In the genomic region with DNA sequence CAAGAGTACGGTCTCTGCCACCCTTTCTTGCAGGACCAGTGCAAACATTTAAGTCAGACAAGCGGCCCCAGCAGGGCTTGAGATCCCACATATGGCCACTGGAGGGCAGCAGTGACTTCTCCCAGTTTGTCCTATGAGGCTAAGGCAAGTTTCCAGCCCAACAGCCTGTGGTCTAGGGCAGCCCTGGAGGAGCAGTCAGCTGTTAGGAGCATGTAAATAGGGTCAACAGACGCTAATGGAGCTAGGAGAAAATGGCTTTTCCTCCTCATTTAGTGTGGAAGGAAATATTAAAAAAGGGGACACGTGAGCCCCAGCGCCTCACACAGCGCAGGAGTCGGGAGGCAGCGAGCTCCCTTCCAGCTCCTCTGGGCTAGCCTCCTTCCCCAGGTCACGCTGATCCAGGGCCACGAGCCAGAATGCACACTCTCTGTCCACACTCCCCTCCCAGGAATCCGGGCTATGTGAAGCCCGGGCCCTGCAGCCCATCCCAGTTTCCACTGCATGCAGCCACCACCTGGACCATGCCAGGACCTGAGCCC, we compare ENCODE assay signal across 8 cellular contexts.
DNase-seq lines count a peak whose midpoint lies in the region; ATAC-seq, FAIRE-seq and TF ChIP-seq lines count a peak whose summit lies in the region.

No MANE protein-coding gene starts in this region.

- H3K4me1 ChIP-seq in iPS DF 6.9 (ENCODE audit: control insufficient read depth, insufficient read depth, low read length) (peaks cover 5% of the 10 kb centered on the region), skeletal muscle tissue (ENCODE audit: control insufficient read depth in 3 of 3, insufficient read depth in 3 of 3, low read length in 3 of 3) (peaks cover 37 to 45% (median 44%) of the 10 kb centered on the region in 3 donors)

- peak overlapping the region; percentile 60 to 79 (median 76) for H3K9ac ChIP-seq in skeletal muscle tissue (ENCODE audit: low read depth in 1 of 3, low read length in 3 of 3)

- no CpG with 5 or more reads among the region's 12 CpGs for WGBS in iPS DF 6.9 (ENCODE audit: insufficient coverage, insufficient read length)

- H3K27me3 ChIP-seq in iPS DF 6.9 (ENCODE audit: control insufficient read depth, insufficient read depth, low read length) (no peaks in the 10 kb centered on the region), skeletal muscle tissue (ENCODE audit: control insufficient read depth in 3 of 3, insufficient read depth in 3 of 3, low read length in 3 of 3) (no peaks in the 10 kb centered on the region)

- H3K9me3 Mint-ChIP-seq in brain: peaks cover 0 to 2% (median 0%) of the 10 kb centered on the region in 5 experiments

- H3K36me3 ChIP-seq in iPS DF 6.9 (ENCODE audit: control insufficient read depth, insufficient read depth, low read length) (no peaks in the 10 kb centered on the region), skeletal muscle tissue (ENCODE audit: control insufficient read depth in 3 of 3, insufficient read depth in 3 of 3, low read length in 3 of 3) (no peaks in the 10 kb centered on the region)

- peak; percentile 84 to 89 for TF ChIP-seq CTCF in brain (conservative IDR thresholded peaks at IDR 0.05)

- DNase-seq in ELF-1 (ENCODE audit: low read depth, low spot score): peak; percentile 98
- DNase-seq in NCI-H2081 (lab: John Stamatoyannopoulos, UW): peak; percentile 87 to 88
- peak; percentile 84 for DNase-seq in iPS DF 6.9 (ENCODE audit: low read depth, low spot score)

- ATAC-seq in HG02623 (IDR thresholded peaks at IDR 0.05; ENCODE audit: unreplicated experiment) (peak; percentile 61), HG02981 (IDR thresholded peaks at IDR 0.05; ENCODE audit: unreplicated experiment) (no peak)

- peaks cover 22% of the 10 kb centered on the region for H3K36me3 Mint-ChIP-seq in brain

- H3K9me3 ChIP-seq in iPS DF 6.9 (ENCODE audit: control insufficient read depth, insufficient read depth, low read length) (no peaks in the 10 kb centered on the region), skeletal muscle tissue (ENCODE audit: control insufficient read depth in 3 of 3, low read length in 3 of 3) (no peaks in the 10 kb centered on the region)

- peak overlapping the region in 2 of 5 experiments; percentile 50 to 69 for H3K4me3 Mint-ChIP-seq in brain

- peaks cover 69% of the 10 kb centered on the region for H3K4me1 Mint-ChIP-seq in brain

- FAIRE-seq in TTC549 (lab: Jason Lieb, UNC): peak; percentile 95

- H3K27ac ChIP-seq in iPS DF 6.9 (ENCODE audit: low read length) (no peak overlapping the region), skeletal muscle tissue (ENCODE audit: low read depth, low read length) (peak overlapping the region; percentile 87)

- no peaks in the 10 kb centered on the region for H3K27me3 Mint-ChIP-seq in brain

- no peak overlapping the region for H3K4me3 ChIP-seq in iPS DF 6.9 (ENCODE audit: low read length)
- H3K4me3 ChIP-seq in skeletal muscle tissue (ENCODE audit: low read length in 3 of 3): peak overlapping the region; percentile 66 to 73 (median 69)

- H3K27ac Mint-ChIP-seq in brain: peak overlapping the region in 4 of 5 experiments; percentile 54 to 93 (median 92)
